9 cellular contexts compared by ENCODE assay signal in the genomic region with DNA sequence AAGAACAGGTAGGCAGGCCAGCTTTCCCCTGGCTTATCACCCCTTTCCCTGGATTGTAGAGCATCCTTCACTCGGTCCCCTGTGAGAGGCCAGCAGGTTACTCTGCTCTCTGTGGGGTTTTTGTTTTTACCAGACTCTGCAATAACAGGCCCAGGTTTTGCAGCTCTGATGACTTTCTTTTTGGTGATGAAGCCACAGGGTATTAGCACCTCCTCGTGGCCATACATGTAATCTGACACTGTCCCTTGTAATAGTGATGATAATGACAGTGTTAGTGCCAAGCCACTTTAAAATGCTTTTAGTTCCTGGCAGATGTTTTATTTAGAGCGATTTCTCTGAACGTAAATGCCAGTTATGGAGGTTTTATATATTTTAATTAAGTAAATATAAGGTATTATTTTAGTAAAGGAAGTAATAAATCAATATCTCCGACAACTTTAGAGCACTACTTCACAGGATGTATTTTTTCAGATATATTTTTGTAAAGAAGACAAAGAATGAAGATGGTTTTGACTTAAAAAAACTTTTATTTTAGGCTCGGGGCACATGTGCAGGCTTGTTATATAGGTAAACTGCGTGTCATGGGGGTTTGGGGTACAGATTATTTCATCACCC. TPM values are rescaled to one million over a fixed set of nuclear protein-coding genes. Genes with fewer than 3 reads are reported as not detected.
DNase-seq lines count a peak whose midpoint lies in the region; TF ChIP-seq lines count a peak whose summit lies in the region.
"Had no signal": no experiment of that assay in that cellular context is flagged by ENCODE, and none has a peak within 500 bp of the region (broad histone marks: within the 10 kb centered on the region; RNA-seq: fewer than 3 reads in every experiment).

No MANE protein-coding gene starts in this region.

- peaks cover 3% of the 10 kb centered on the region for H3K27me3 Mint-ChIP-seq in activated naive CD4-positive, alpha-beta T cell treated with anti-CD3 and anti-CD28 coated beads for 36 hours (ENCODE audit: low read depth)

- no peak overlapping the region for H3K4me3 Mint-ChIP-seq in activated naive CD4-positive, alpha-beta T cell treated with anti-CD3 and anti-CD28 coated beads for 36 hours

- H2AK5ac ChIP-seq in trophoblast cell (ENCODE audit: low read length) = no peak overlapping the region

- no peak overlapping the region for H3K27ac ChIP-seq in RWPE1
- H3K27ac ChIP-seq in trophoblast cell (ENCODE audit: low read depth, low read length) = no peak overlapping the region

- WGBS in trophoblast cell (ENCODE audit: extremely low coverage, insufficient coverage, insufficient read length) = no CpG with 5 or more reads among the region's 7 CpGs

- H4K91ac ChIP-seq in trophoblast cell (ENCODE audit: low read depth, low read length) = no peak overlapping the region

- no peaks in the 10 kb centered on the region for H3K9me3 Mint-ChIP-seq in activated naive CD4-positive, alpha-beta T cell treated with anti-CD3 and anti-CD28 coated beads for 36 hours

- no peak overlapping the region for H2BK120ac ChIP-seq in trophoblast cell (ENCODE audit: insufficient read depth, low read length, poor library complexity)

- H2BK5ac ChIP-seq in trophoblast cell (ENCODE audit: low read depth, low read length, poor library complexity) = no peak overlapping the region

- H3K79me2 ChIP-seq in trophoblast cell (ENCODE audit: control insufficient read depth, insufficient read depth, low read length, poor library complexity) = no peaks in the 10 kb centered on the region

- intact Hi-C loops in activated naive CD4-positive, alpha-beta T cell treated with anti-CD3 and anti-CD28 coated beads for 36 hours (cut with micrococcal nuclease) = loop anchor here (1.0 to 5.0 kb wide), 10 partner anchors 67 to 565 kb away; a partner anchor contains a TSS

- POLR2A ChIA-PET in RWPE1 (lab: Yijun Ruan, JAX; ENCODE audit: low non-redundant PET) = interaction anchor here (0.8 kb wide), 1 partner anchor 113 kb away, joined by 3 read pairs; no protein-coding TSS in a partner anchor

- H3K9ac ChIP-seq in trophoblast cell (ENCODE audit: low read length) = no peak overlapping the region

- H2AFZ ChIP-seq in trophoblast cell (ENCODE audit: insufficient read depth, low read length, poor library complexity) = no peak overlapping the region

- H3K4me1 Mint-ChIP-seq in activated naive CD4-positive, alpha-beta T cell treated with anti-CD3 and anti-CD28 coated beads for 36 hours (ENCODE audit: low read depth) = peaks cover 12% of the 10 kb centered on the region

- no peaks in the 10 kb centered on the region; the same call in 1 of the 2 replicates for H3K27me3 ChIP-seq in H7 (ENCODE audit: control insufficient read depth, insufficient read depth, low read length)
- H3K27me3 ChIP-seq in trophoblast cell (ENCODE audit: insufficient read depth, low read length) = no peaks in the 10 kb centered on the region

- H3K36me3 Mint-ChIP-seq in activated naive CD4-positive, alpha-beta T cell treated with anti-CD3 and anti-CD28 coated beads for 36 hours (ENCODE audit: low read depth) = no peaks in the 10 kb centered on the region

- no peak overlapping the region for H2BK12ac ChIP-seq in trophoblast cell (ENCODE audit: low read length)

- H3K27ac Mint-ChIP-seq in activated naive CD4-positive, alpha-beta T cell treated with anti-CD3 and anti-CD28 coated beads for 36 hours = no peak overlapping the region

- peak; percentile 86 for TF ChIP-seq CTCF in GM10266 (IDR thresholded peaks at IDR 0.05; ENCODE audit: control insufficient read depth, insufficient read depth, low read depth, missing control alignments)
- TF ChIP-seq CTCF in RWPE1 (conservative IDR thresholded peaks at IDR 0.05; ENCODE audit: low read depth) = peak; percentile 78

- no peak overlapping the region for H4K8ac ChIP-seq in trophoblast cell (ENCODE audit: low read depth, low read length)

- H3K18ac ChIP-seq in trophoblast cell (ENCODE audit: low read length) = no peak overlapping the region

- H3K4me2 ChIP-seq in trophoblast cell (ENCODE audit: low read length) = no peak overlapping the region

- no peak overlapping the region for H4K12ac ChIP-seq in trophoblast cell (ENCODE audit: low read depth, low read length)

- H3K23ac ChIP-seq in trophoblast cell (ENCODE audit: low read length) = no peak overlapping the region

- H3K79me1 ChIP-seq in trophoblast cell (ENCODE audit: low read length) = no peaks in the 10 kb centered on the region

- CTCF ChIA-PET in RWPE1 (lab: Yijun Ruan, JAX) = interaction anchor here (0.6 to 1.6 kb wide), 14 partner anchors 8 to 1407 kb away, joined by 3 to 7 read pairs (median 3); a partner anchor contains a TSS
- CTCF ChIA-PET in activated naive CD4-positive, alpha-beta T cell treated with anti-CD3 and anti-CD28 coated beads for 36 hours (lab: Charles Lee) = interaction anchor here (0.7 to 1.9 kb wide), 16 partner anchors 8 to 565 kb away, joined by 3 to 15 read pairs (median 4); a partner anchor contains a TSS

- H3K9me3 ChIP-seq in trophoblast cell (ENCODE audit: insufficient read depth, low read depth, low read length) = no peaks in the 10 kb centered on the region

- H3K4ac ChIP-seq in trophoblast cell (ENCODE audit: low read depth, low read length) = no peak overlapping the region

- H3K4me1 ChIP-seq in trophoblast cell (ENCODE audit: control insufficient read depth in 1 of 2, insufficient read depth in 2 of 2, low read length in 2 of 2) = no peaks in the 10 kb centered on the region

- DNase-seq in GM10266 (ENCODE audit: extremely low spot score) = peak; percentile 45
- DNase-seq in H7 = peak; percentile 73
- peak; percentile 45 for DNase-seq in LHCN-M2 (ENCODE audit: low read depth)
- peak; percentile 51 for DNase-seq in RWPE1 (ENCODE audit: low spot score)
- DNase-seq in activated naive CD4-positive, alpha-beta T cell treated with anti-CD3 and anti-CD28 coated beads for 36 hours = peak; percentile 77
- peak; percentile 57 for DNase-seq in glomerular visceral epithelial cell (ENCODE audit: extremely low spot score)
- DNase-seq in trophoblast cell = peak; percentile 33 to 70
- no peak for DNase-seq in cortex of kidney (lab: John Stamatoyannopoulos, UW)

- H3K4me3 ChIP-seq in H7 (ENCODE audit: insufficient read depth, low read depth, low read length) = no peak overlapping the region
- H3K4me3 ChIP-seq in trophoblast cell (ENCODE audit: low read depth, low read length) = no peak overlapping the region

- H3K36me3 ChIP-seq in H7 (replicated peaks; ENCODE audit: control insufficient read depth, insufficient read depth, low read length) = no peaks in the 10 kb centered on the region
- no peaks in the 10 kb centered on the region for H3K36me3 ChIP-seq in trophoblast cell (ENCODE audit: control insufficient read depth in 1 of 2, insufficient read depth in 2 of 2, low read length in 2 of 2)

- no peak overlapping the region for H3K14ac ChIP-seq in trophoblast cell (ENCODE audit: low read length)

RNA-seq across cellular contexts. Expression of a gene that starts 38.0 kb away (rescaled TPM):
- total RNA-seq in H7 (2014; rRNA removed; shearing (Covaris generic)) = not detected in 2 replicates
- not detected in 2 replicates for total RNA-seq in LHCN-M2 (2014; rRNA removed)
- not detected for polyA plus RNA-seq in LHCN-M2 (2012)
- total RNA-seq in activated naive CD4-positive, alpha-beta T cell treated with anti-CD3 and anti-CD28 coated beads for 36 hours = not detected
- not detected in 2 replicates for polyA plus RNA-seq in trophoblast cell (2013)
- total RNA-seq: skeletal muscle tissue had no signal
